ENCODE assay signal across 13 cellular contexts in genomic region chr3:150936693-150937092, GRCh38.
A peak's percentile ranks its signal among the peaks of the same experiment; 100 is the strongest.
DNase-seq lines count a peak whose midpoint lies in the region; ATAC-seq and TF ChIP-seq lines count a peak whose summit lies in the region.
"Had no signal": no experiment of that assay in that cellular context is flagged by ENCODE, and none has a peak within 500 bp of the region (broad histone marks: within the 10 kb centered on the region; RNA-seq: fewer than 3 reads in every experiment).

No MANE protein-coding gene starts in this region.

- H2AFZ ChIP-seq in MM.1S (ENCODE audit: low read length), result no peak overlapping the region

- ATAC-seq in GM18519 (IDR thresholded peaks at IDR 0.05; ENCODE audit: low FRiP score, unreplicated experiment), result peak; percentile 85
- ATAC-seq in GM21447 (IDR thresholded peaks at IDR 0.05; ENCODE audit: unreplicated experiment), result peak; percentile 95
- peak; percentile 58 for ATAC-seq in HG02970 (IDR thresholded peaks at IDR 0.05; ENCODE audit: low FRiP score, unreplicated experiment)
- no peak for ATAC-seq in GM19023 (IDR thresholded peaks at IDR 0.05; ENCODE audit: unreplicated experiment)
- ATAC-seq: left lobe of liver had no signal

- peaks cover 14% of the 10 kb centered on the region for H3K4me1 ChIP-seq in MM.1S (ENCODE audit: low read length)

- peak overlapping the region; percentile 12; the same call in 1 of the 2 replicates for H3K27ac ChIP-seq in MM.1S (ENCODE audit: low read length)
- H3K27ac ChIP-seq: SK-N-MC had no signal

- no peaks in the 10 kb centered on the region for H4K20me1 ChIP-seq in MM.1S (ENCODE audit: insufficient read depth, low read length)

- no peak overlapping the region for H3K9ac ChIP-seq in MM.1S (ENCODE audit: low read length)

- no peaks in the 10 kb centered on the region for H3K36me3 ChIP-seq in MM.1S (replicated peaks; ENCODE audit: insufficient read depth, low read length)

- no peak overlapping the region for H3K4me2 ChIP-seq in MM.1S (ENCODE audit: low read depth, low read length)

- DNase-seq in MM.1S, result no peak
- no peak for DNase-seq in activated T-cell treated with anti-CD3 and anti-CD28 coated beads, Interleukin-2, amount 50 U/mL, for 48 hours
- no peak for DNase-seq in iPS-NIHi11 (ENCODE audit: low spot score)
- DNase-seq in activated effector memory CD4-positive, alpha-beta T cell treated with anti-CD3 and anti-CD28 coated beads, Interleukin-2, amount 50 U/mL, for 16 hours, result no peak
- DNase-seq: activated CD8-positive, alpha-beta memory T cell treated with anti-CD3 and anti-CD28 coated beads for 24 hours; Calu3; NCI-H2227 treated with DMSO at 0.1 percent for 48 hours had no signal

- no peak for TF ChIP-seq CTCF in MM.1S (IDR thresholded peaks at IDR 0.05; ENCODE audit: low read length)

- H3F3A ChIP-seq in MM.1S (ENCODE audit: insufficient read depth, low read length), result no peaks in the 10 kb centered on the region

- no peaks in the 10 kb centered on the region for H3K9me3 ChIP-seq in MM.1S (replicated peaks; ENCODE audit: insufficient read depth, low read length)

- H3K9me2 ChIP-seq in MM.1S (replicated peaks; ENCODE audit: insufficient read depth, low read length), result no peaks in the 10 kb centered on the region

- no peaks in the 10 kb centered on the region for H3K27me3 ChIP-seq in MM.1S (replicated peaks; ENCODE audit: insufficient read depth, low read length)

- no peak overlapping the region for H3K4me3 ChIP-seq in MM.1S (ENCODE audit: low read length)
- H3K4me3 ChIP-seq: SK-N-MC had no signal

- H3K79me2 ChIP-seq in MM.1S (ENCODE audit: low read length), result no peaks in the 10 kb centered on the region
